ENCODE assay signal across 8 cellular contexts in the genomic region with DNA sequence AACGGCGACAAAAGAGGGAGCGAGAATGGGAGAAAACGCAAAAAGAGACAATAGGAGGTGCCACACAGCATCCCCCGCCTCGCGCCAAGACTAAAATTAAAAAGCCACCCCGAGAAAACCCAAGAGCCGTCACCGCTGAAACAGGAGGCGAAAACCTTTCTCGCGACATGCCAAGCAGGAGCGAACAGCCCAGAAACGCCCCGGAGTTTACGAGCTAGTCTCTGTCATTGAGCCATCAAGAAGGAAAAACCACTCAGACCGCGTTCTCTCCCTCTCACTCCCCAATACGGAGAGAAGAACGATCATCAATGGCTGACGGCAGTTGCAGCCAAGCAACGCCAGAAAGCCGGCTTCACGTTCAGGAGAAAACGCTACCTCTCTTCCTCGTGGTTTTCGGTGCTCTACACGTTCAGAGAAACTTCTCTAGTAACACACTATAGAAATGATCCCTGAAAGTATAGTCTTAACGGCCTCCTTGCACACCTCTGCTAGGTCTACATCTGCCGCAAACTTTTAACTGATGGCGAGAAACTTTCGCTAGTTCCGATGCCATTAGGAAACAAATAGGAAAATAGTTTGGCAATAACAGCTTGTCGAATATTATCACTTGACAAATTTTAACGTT. TPM values are rescaled to one million over a fixed set of nuclear protein-coding genes. Genes with fewer than 3 reads are reported as not detected.
DNase-seq lines count a peak whose midpoint lies in the region; ATAC-seq, FAIRE-seq and TF ChIP-seq lines count a peak whose summit lies in the region.
"Not testable (repeated sequence)": the region's sequence is repeated elsewhere in the genome, so short reads cannot be mapped to it uniquely, and the experiment has no call there.

No MANE protein-coding gene starts in this region.

- H3K9me3 Mint-ChIP-seq in CD8-positive, alpha-beta T cell; activated CD4-positive, alpha-beta T cell treated with anti-CD3 and anti-CD28 coated beads for 36 hours (ENCODE audit: low read depth); stimulated activated naive CD8-positive, alpha-beta T cell treated with anti-CD3 and anti-CD28 coated beads, Interleukin-15, amount 100 ng/mL, for 72 hours: not testable (repeated sequence)

- H3K4me3 Mint-ChIP-seq in CD8-positive, alpha-beta T cell; activated CD4-positive, alpha-beta T cell treated with anti-CD3 and anti-CD28 coated beads for 36 hours; stimulated activated naive CD8-positive, alpha-beta T cell treated with anti-CD3 and anti-CD28 coated beads, Interleukin-15, amount 100 ng/mL, for 72 hours: not testable (repeated sequence)

- H3K79me2 ChIP-seq in GM12878 (ENCODE audit: control insufficient read depth, insufficient read depth, low read length), result not testable (repeated sequence)

- H3K9ac ChIP-seq in GM12878 (ENCODE audit: control insufficient read depth, insufficient read depth, low read length), result not testable (repeated sequence)

- not testable (repeated sequence) for H3K27me3 Mint-ChIP-seq in CD8-positive, alpha-beta T cell (ENCODE audit: low read depth); activated CD4-positive, alpha-beta T cell treated with anti-CD3 and anti-CD28 coated beads for 36 hours; stimulated activated naive CD8-positive, alpha-beta T cell treated with anti-CD3 and anti-CD28 coated beads, Interleukin-15, amount 100 ng/mL, for 72 hours

- TF ChIP-seq RAD21 in GM12878 (IDR thresholded peaks at IDR 0.05; ENCODE audit: insufficient read depth, low read depth, low read length), result not testable (repeated sequence)

- not testable (repeated sequence) for H2AFZ ChIP-seq in GM12878 (ENCODE audit: control insufficient read depth, low read depth, low read length)

- BruUV-seq in GM12878 (replicated peaks; lab: Mats Ljungman, UMichigan), result not testable (repeated sequence)

- SMC1A ChIA-PET in GM12878 (lab: Charles Lee; ENCODE audit: uncharacterized antibody, unreplicated experiment), result not testable (repeated sequence)

- intact Hi-C loops in CD8-positive, alpha-beta T cell (cut with DNase I, micrococcal nuclease); activated CD4-positive, alpha-beta T cell treated with anti-CD3 and anti-CD28 coated beads for 36 hours (cut with DNase I, micrococcal nuclease); GM12878 (cut with micrococcal nuclease; ENCODE audit: unreplicated experiment); left colon (cut with DNase I, micrococcal nuclease); mucosa of descending colon (cut with DNase I, micrococcal nuclease); pancreas (cut with DNase I): not testable (repeated sequence)

- H3K4me1 ChIP-seq in CD8-positive, alpha-beta T cell (ENCODE audit: insufficient read depth, low read length); GM12878 (ENCODE audit: control insufficient read depth, insufficient read depth, low read length); mucosa of descending colon (ENCODE audit: low read depth); pancreas: not testable (repeated sequence)

- not testable (repeated sequence) for H3K4me1 Mint-ChIP-seq in CD8-positive, alpha-beta T cell (ENCODE audit: low read depth); activated CD4-positive, alpha-beta T cell treated with anti-CD3 and anti-CD28 coated beads for 36 hours; stimulated activated naive CD8-positive, alpha-beta T cell treated with anti-CD3 and anti-CD28 coated beads, Interleukin-15, amount 100 ng/mL, for 72 hours

- not testable (repeated sequence) for H3K4me3 ChIP-seq in CD8-positive, alpha-beta T cell (ENCODE audit: low read depth, low read length); GM12878; mucosa of descending colon; pancreas

- FAIRE-seq in GM12878 (lab: Jason Lieb, UNC); pancreas (lab: Jason Lieb, UNC): not testable (repeated sequence)
- FAIRE-seq in endometrium (lab: Jason Lieb, UNC), result peak; percentile 57

- not testable (repeated sequence) for H3K27me3 ChIP-seq in CD8-positive, alpha-beta T cell (ENCODE audit: insufficient read depth, low read length); GM12878 (replicated peaks in 1 of 2; ENCODE audit: control insufficient read depth in 2 of 2, insufficient read depth in 2 of 2, low read length in 1 of 2); pancreas

- RAD21 ChIA-PET in GM12878 (lab: Charles Lee; ENCODE audit: unreplicated experiment), result not testable (repeated sequence)

- not testable (repeated sequence) for TF ChIP-seq POLR2A in GM12878 (IDR thresholded peaks at IDR 0.05; ENCODE audit: low read depth, low read length)

- not testable (repeated sequence) for TF ChIP-seq EP300 in GM12878 (IDR thresholded peaks at IDR 0.05; ENCODE audit: borderline replicate concordance in 1 of 2, control insufficient read depth in 1 of 2, low read depth in 2 of 2, low read length in 2 of 2)

- CTCF ChIA-PET in CD8-positive, alpha-beta T cell (lab: Charles Lee); activated CD4-positive, alpha-beta T cell treated with anti-CD3 and anti-CD28 coated beads for 36 hours (lab: Charles Lee); GM12878 (lab: Yijun Ruan, JAX): not testable (repeated sequence)

- H3K27ac Mint-ChIP-seq in CD8-positive, alpha-beta T cell; activated CD4-positive, alpha-beta T cell treated with anti-CD3 and anti-CD28 coated beads for 36 hours; stimulated activated naive CD8-positive, alpha-beta T cell treated with anti-CD3 and anti-CD28 coated beads, Interleukin-15, amount 100 ng/mL, for 72 hours: not testable (repeated sequence)

- not testable (repeated sequence) for DNase-seq in CD8-positive, alpha-beta T cell; activated CD4-positive, alpha-beta T cell treated with anti-CD3 and anti-CD28 coated beads for 36 hours; GM12878 (ENCODE audit: low read depth, low spot score); left colon; mucosa of descending colon; pancreas; stimulated activated naive CD8-positive, alpha-beta T cell treated with anti-CD3 and anti-CD28 coated beads, Interleukin-15, amount 100 ng/mL, for 72 hours

- POLR2A ChIA-PET in CD8-positive, alpha-beta T cell (lab: Charles Lee); activated CD4-positive, alpha-beta T cell treated with anti-CD3 and anti-CD28 coated beads for 36 hours (lab: Charles Lee); GM12878 (lab: Charles Lee): not testable (repeated sequence)

- H3K27ac ChIP-seq in CD8-positive, alpha-beta T cell (ENCODE audit: low read depth, low read length); GM12878 (ENCODE audit: control insufficient read depth, insufficient read depth); pancreas: not testable (repeated sequence)

- not testable (repeated sequence) for H3K36me3 ChIP-seq in CD8-positive, alpha-beta T cell (ENCODE audit: insufficient read depth, low read length); GM12878 (ENCODE audit: control insufficient read depth in 2 of 2, insufficient read depth in 2 of 2, low read length in 1 of 2); mucosa of descending colon (ENCODE audit: low read depth); pancreas

- WGBS in GM12878 (ENCODE audit: insufficient coverage, insufficient replicate concordance, low lambda C conversion rate, missing lambda C conversion rate), result no CpG with 5 or more reads among the region's 36 CpGs
- no CpG with 5 or more reads among the region's 36 CpGs for WGBS in pancreas, 2 donors

- in situ Hi-C loops in GM12878 (cut with MboI), result not testable (repeated sequence)

- not testable (repeated sequence) for H3K4me2 ChIP-seq in GM12878 (ENCODE audit: control insufficient read depth, insufficient read depth)

- peak; percentile 24 for ATAC-seq in CD8-positive, alpha-beta T cell
- peak; percentile 14 for ATAC-seq in activated CD4-positive, alpha-beta T cell treated with anti-CD3 and anti-CD28 coated beads for 36 hours
- ATAC-seq in GM12878 (peak; percentile 6; the same call in 2 of the 3 replicates), left colon (peak; percentile 34), mucosa of descending colon (peak; percentile 28), pancreas (peak; percentile 22 to 55 (median 27))
- ATAC-seq in stimulated activated naive CD8-positive, alpha-beta T cell treated with anti-CD3 and anti-CD28 coated beads, Interleukin-15, amount 100 ng/mL, for 72 hours, result peak; percentile 6

- not testable (repeated sequence) for H3K9me3 ChIP-seq in CD8-positive, alpha-beta T cell (ENCODE audit: low read length); GM12878 (replicated peaks; ENCODE audit: control insufficient read depth, insufficient read depth, low read length); mucosa of descending colon; pancreas

- not testable (repeated sequence) for TF ChIP-seq CTCF in CD8-positive, alpha-beta T cell (IDR thresholded peaks at IDR 0.05); GM12878 (IDR thresholded peaks at IDR 0.05 in 2 of 3, conservative IDR thresholded peaks at IDR 0.05 in 1 of 3; ENCODE audit: control insufficient read depth in 2 of 3, extremely low read depth in 1 of 3, insufficient read depth in 1 of 3, low read depth in 3 of 3, low read length in 3 of 3); mucosa of descending colon (IDR thresholded peaks at IDR 0.05); pancreas (IDR thresholded peaks at IDR 0.05)

- not testable (repeated sequence) for H4K20me1 ChIP-seq in GM12878 (ENCODE audit: control insufficient read depth, insufficient read depth)

- H3K36me3 Mint-ChIP-seq in CD8-positive, alpha-beta T cell; activated CD4-positive, alpha-beta T cell treated with anti-CD3 and anti-CD28 coated beads for 36 hours (ENCODE audit: low read depth): not testable (repeated sequence)

RNA-seq across cellular contexts. Expression of a gene that starts 47.3 kb away (rescaled TPM):
- total RNA-seq in CD8-positive, alpha-beta T cell, result 10 to 100 TPM in 1 of 2 experiments, 1 to 10 TPM in 1; 9.9 to 11.8 TPM
- 1 to 10 TPM; 6.8 to 8.2 TPM for total RNA-seq in activated CD4-positive, alpha-beta T cell treated with anti-CD3 and anti-CD28 coated beads for 36 hours
- total RNA-seq in GM12878 (2013; cell fraction: nucleolus; rRNA removed), result 42.7 and 44.8 TPM in 2 replicates
- total RNA-seq in GM12878 (2014; rRNA removed), result 2.1 and 2.7 TPM in 2 replicates
- total RNA-seq in GM12878 (2014; rRNA removed; fragmentation: Illumina TruSeq; extraction: Trizol), result 1.8 and 3.2 TPM in 2 replicates
- total RNA-seq in GM12878 (2021), result 4.8 and 5.0 TPM in 2 replicates
- 2.5 TPM for polyA plus RNA-seq in GM12878 (2011; ENCODE audit: low read depth)
- polyA plus RNA-seq in GM12878 (2011; rRNA removed), result 4.7 and 5.7 TPM in 2 replicates
- 5.4 and 7.0 TPM in 2 replicates for polyA plus RNA-seq in GM12878 (2011; cell fraction: cytosol; rRNA removed)
- polyA plus RNA-seq in GM12878 (2011; cell fraction: nucleus; rRNA removed), result 14.0 and 14.5 TPM in 2 replicates
- 6.4 and 6.5 TPM in 2 replicates for polyA plus RNA-seq in GM12878 (2012)
- 3.3 and 4.8 TPM in 2 replicates for polyA plus RNA-seq in GM12878 (2014; fragmentation: Illumina TruSeq; extraction: Trizol)
- polyA plus RNA-seq in GM12878 (2014; fragmentation: Nextera tagmentation; extraction: Ambion mirVana), result under 1 TPM; 0.26 to 0.62 TPM
- polyA plus RNA-seq in GM12878 (2014; rRNA removed), result 5.2 and 5.9 TPM in 2 replicates
- polyA plus RNA-seq in GM12878 (2016; fragmentation: Nextera tagmentation; extraction: Ambion mirVana), result 1 to 10 TPM; 5.6 to 8.4 TPM
- 8.7 and 11.1 TPM in 2 replicates for polyA minus RNA-seq in GM12878 (2011; rRNA and poly(A)+ RNA removed)
- polyA minus RNA-seq in GM12878 (2011; cell fraction: cytosol; rRNA and poly(A)+ RNA removed), result 2.2 and 4.4 TPM in 2 replicates
- 6.3 and 9.8 TPM in 2 replicates for polyA minus RNA-seq in GM12878 (2011; cell fraction: nucleus; rRNA and poly(A)+ RNA removed)
- 10 to 100 TPM; 41.0 to 45.9 TPM for total RNA-seq in left colon
- total RNA-seq in mucosa of descending colon, result 10 to 100 TPM; 32.6 to 75.8 (median 45.0) TPM
- 10 to 100 TPM; 13.4 to 29.4 (median 15.2) TPM for total RNA-seq in pancreas
- polyA plus RNA-seq in pancreas, result 10 to 100 TPM; 15.5 to 17.5 TPM
